2 cellular contexts compared by ENCODE assay signal in genomic region chrX:15843960-15844359, GRCh38.
TF ChIP-seq lines count a peak whose summit lies in the region.

No MANE protein-coding gene starts in this region.

TF ChIP-seq in GM23338, 12 proteins besides CTCF, POLR2A, EP300 and RAD21:
- no peak for TF ChIP-seq ZNF462 (CRISPR knock-in tag; IDR thresholded peaks at IDR 0.05)

TF ChIP-seq in WTC11, 78 proteins besides CTCF, POLR2A, EP300 and RAD21:
- TF ChIP-seq E2F1 (CRISPR knock-in tag; IDR thresholded peaks at IDR 0.05) (no peak), ESRRA (CRISPR knock-in tag; IDR thresholded peaks at IDR 0.05; ENCODE audit: borderline replicate concordance) (no peak), RORB (CRISPR knock-in tag; IDR thresholded peaks at IDR 0.05) (no peak), ZBTB21 (CRISPR knock-in tag; IDR thresholded peaks at IDR 0.05; ENCODE audit: borderline replicate concordance) (no peak), STAT6 (CRISPR knock-in tag; conservative IDR thresholded peaks at IDR 0.05; ENCODE audit: low read depth) (no peak), ERG (CRISPR knock-in tag; IDR thresholded peaks at IDR 0.05) (no peak), ZNF121 (CRISPR knock-in tag; IDR thresholded peaks at IDR 0.05) (no peak), NFATC4 (CRISPR knock-in tag; IDR thresholded peaks at IDR 0.05) (no peak), CREM (CRISPR knock-in tag; IDR thresholded peaks at IDR 0.05) (no peak), ZNF425 (CRISPR knock-in tag; conservative IDR thresholded peaks at IDR 0.05) (no peak), MLX (CRISPR knock-in tag; IDR thresholded peaks at IDR 0.05) (no peak), TEAD1 (CRISPR knock-in tag; IDR thresholded peaks at IDR 0.05) (no peak), ZNF232 (CRISPR knock-in tag; IDR thresholded peaks at IDR 0.05) (no peak)
